ENCODE assay signal across 3 cellular contexts in the genomic region with DNA sequence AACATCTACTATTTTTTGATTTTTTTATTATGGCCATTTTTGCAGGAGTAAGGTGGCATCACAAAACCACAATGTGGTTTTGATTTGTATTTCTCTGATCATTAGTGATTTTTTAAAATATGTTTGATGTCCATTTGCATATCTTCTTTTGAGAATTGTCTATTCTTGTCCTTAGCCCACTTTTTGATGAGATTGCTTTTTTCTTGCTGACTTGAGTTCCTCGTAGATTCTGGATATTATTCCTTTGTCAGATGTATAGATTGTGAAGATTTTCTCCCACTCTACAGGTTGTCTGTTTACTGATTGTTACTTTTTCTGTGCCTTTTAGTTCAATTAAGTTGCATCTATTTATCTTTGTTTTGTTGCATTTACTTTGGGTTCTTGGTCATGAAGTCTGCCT.
TF ChIP-seq lines count a peak whose summit lies in the region.

No MANE protein-coding gene starts in this region.

TF ChIP-seq in HepG2, 621 proteins besides CTCF, POLR2A, EP300 and RAD21:
- TF ChIP-seq MAFK (conservative IDR thresholded peaks at IDR 0.05 in 1 of 2, IDR thresholded peaks at IDR 0.05 in 1 of 2; ENCODE audit: low read length in 2 of 2) (peak; percentile 33 to 71; a peak in 2 of 4 replicates), YY1 (IDR thresholded peaks at IDR 0.05; ENCODE audit: insufficient read depth, insufficient replicate concordance, low read depth, low read length) (no peak), MAFF (IDR thresholded peaks at IDR 0.05; ENCODE audit: low read depth, low read length) (peak; percentile 57; the same call in 1 of the 2 replicates)

TF ChIP-seq in IMR-90, 13 proteins besides CTCF, POLR2A, EP300 and RAD21:
- no peak for TF ChIP-seq BHLHE40 (IDR thresholded peaks at IDR 0.05; ENCODE audit: low read depth, low read length)
- TF ChIP-seq MAFK (IDR thresholded peaks at IDR 0.05; ENCODE audit: low read depth, low read length): 0 out of 2 replicates have a peak, but pooled peaks have one; percentile 17

TF ChIP-seq in K562, 482 proteins besides CTCF, POLR2A, EP300 and RAD21:
- TF ChIP-seq ZNF316 (IDR thresholded peaks at IDR 0.05): peak; percentile 44
- TF ChIP-seq BACH1 (tag; IDR thresholded peaks at IDR 0.05): no peak
TF ChIP-seq in K562: peak in this region for 1.
